ENCODE assay signal across 27 cellular contexts in genomic region chr5:42022383-42022782, GRCh38.
"Had no signal": no experiment of that assay in that cellular context is flagged by ENCODE, and none has a peak within 500 bp of the region (broad histone marks: within the 10 kb centered on the region; RNA-seq: fewer than 3 reads in every experiment).

No MANE protein-coding gene starts in this region.

- H3K4me3 ChIP-seq: breast epithelium, SK-N-MC had no signal

- H3K4me3 Mint-ChIP-seq: activated CD4-positive, alpha-beta memory T cell treated with anti-CD3 and anti-CD28 coated beads, Interleukin-2, amount 10 ng/mL, durations not matched to agents 7 days and 5 days; activated CD4-positive, alpha-beta T cell treated with anti-CD3 and anti-CD28 coated beads for 36 hours; activated naive CD4-positive, alpha-beta T cell treated with anti-CD3 and anti-CD28 coated beads, Interleukin-2, amount 10 ng/mL, durations not matched to agents 7 days and 5 days; activated naive CD8-positive, alpha-beta T cell treated with anti-CD3 and anti-CD28 coated beads for 36 hours; activated T-cell treated with anti-CD3 and anti-CD28 coated beads, Interleukin-2, amount 50 U/mL, for 72 hours; T-cell had no signal

- DNase-seq: activated CD4-positive, alpha-beta memory T cell treated with anti-CD3 and anti-CD28 coated beads, Interleukin-2, amount 10 ng/mL, durations not matched to agents 7 days and 5 days; activated CD4-positive, alpha-beta T cell treated with anti-CD3 and anti-CD28 coated beads for 36 hours; activated CD4-positive, alpha-beta T cell treated with anti-CD3 and anti-CD28 coated beads, Interleukin-2, amount 50 U/mL, for 1 hour; activated CD4-positive, CD25-positive, alpha-beta regulatory T cell; activated CD8-positive, alpha-beta memory T cell treated with anti-CD3 and anti-CD28 coated beads, Interleukin-2, amount 50 U/mL, for 4 hours; activated gamma-delta T cell treated with Interleukin-2 at 50 U/mL for 16 hours; activated naive CD4-positive, alpha-beta T cell treated with anti-CD3 and anti-CD28 coated beads, Interleukin-2, amount 10 ng/mL, durations not matched to agents 7 days and 5 days; activated naive CD8-positive, alpha-beta T cell treated with anti-CD3 and anti-CD28 coated beads for 36 hours; activated T-cell treated with anti-CD3 and anti-CD28 coated beads, Interleukin-2, amount 50 U/mL, for 72 hours; anterior cingulate cortex; caudate nucleus; MV-4-11; NCI-H1092 treated with DMSO at 0.1 percent for 48 hours; NCI-H1436; NCI-H1694 treated with DMSO at 0.1 percent for 48 hours; NCI-H2029 treated with DMSO at 0.1 percent for 48 hours; NCI-H345; NCI-H510A; NCI-H69; NK-92 treated with Interleukin-12 subunit alpha and Interleukin-12 subunit beta, amount 100 ng/mL, for 24 hours; SHP77 treated with DMSO at 0.1 percent for 48 hours; T-cell; T-helper 2 cell; T1000 had no signal

- H3K9me3 Mint-ChIP-seq: activated CD4-positive, alpha-beta memory T cell treated with anti-CD3 and anti-CD28 coated beads, Interleukin-2, amount 10 ng/mL, durations not matched to agents 7 days and 5 days; activated naive CD4-positive, alpha-beta T cell treated with anti-CD3 and anti-CD28 coated beads, Interleukin-2, amount 10 ng/mL, durations not matched to agents 7 days and 5 days; activated T-cell treated with anti-CD3 and anti-CD28 coated beads, Interleukin-2, amount 50 U/mL, for 72 hours; activated T-helper 2 cell treated with anti-CD3 and anti-CD28 coated beads, Interferon-gamma antibody, Interleukin-2, Interleukin-4, amounts not matched to agents 10 μg/mL and 5 μg/mL and 100 μg/mL, durations not matched to agents 14 hours and 24 hours and 36 hours had no signal

- H3K36me3 Mint-ChIP-seq: activated naive CD4-positive, alpha-beta T cell treated with anti-CD3 and anti-CD28 coated beads, Interleukin-2, amount 10 ng/mL, durations not matched to agents 7 days and 5 days; activated naive CD8-positive, alpha-beta T cell treated with anti-CD3 and anti-CD28 coated beads for 36 hours; T-cell had no signal

- H3K27ac Mint-ChIP-seq: activated CD4-positive, alpha-beta memory T cell treated with anti-CD3 and anti-CD28 coated beads, Interleukin-2, amount 10 ng/mL, durations not matched to agents 7 days and 5 days; activated CD4-positive, alpha-beta T cell treated with anti-CD3 and anti-CD28 coated beads for 36 hours; activated naive CD4-positive, alpha-beta T cell treated with anti-CD3 and anti-CD28 coated beads, Interleukin-2, amount 10 ng/mL, durations not matched to agents 7 days and 5 days; activated naive CD8-positive, alpha-beta T cell treated with anti-CD3 and anti-CD28 coated beads for 36 hours; activated T-cell treated with anti-CD3 and anti-CD28 coated beads, Interleukin-2, amount 50 U/mL, for 72 hours; activated T-helper 2 cell treated with anti-CD3 and anti-CD28 coated beads, Interferon-gamma antibody, Interleukin-2, Interleukin-4, amounts not matched to agents 10 μg/mL and 5 μg/mL and 100 μg/mL, durations not matched to agents 14 hours and 24 hours and 36 hours; T-cell had no signal

- H3K4me1 Mint-ChIP-seq: activated CD4-positive, alpha-beta memory T cell treated with anti-CD3 and anti-CD28 coated beads, Interleukin-2, amount 10 ng/mL, durations not matched to agents 7 days and 5 days; activated CD4-positive, alpha-beta T cell treated with anti-CD3 and anti-CD28 coated beads for 36 hours; activated naive CD4-positive, alpha-beta T cell treated with anti-CD3 and anti-CD28 coated beads, Interleukin-2, amount 10 ng/mL, durations not matched to agents 7 days and 5 days; activated naive CD8-positive, alpha-beta T cell treated with anti-CD3 and anti-CD28 coated beads for 36 hours; T-cell had no signal

- ATAC-seq: activated CD4-positive, alpha-beta T cell treated with anti-CD3 and anti-CD28 coated beads for 36 hours; activated T-cell treated with anti-CD3 and anti-CD28 coated beads, Interleukin-2, amount 50 U/mL, for 72 hours; T-cell had no signal
